In the genomic region with DNA sequence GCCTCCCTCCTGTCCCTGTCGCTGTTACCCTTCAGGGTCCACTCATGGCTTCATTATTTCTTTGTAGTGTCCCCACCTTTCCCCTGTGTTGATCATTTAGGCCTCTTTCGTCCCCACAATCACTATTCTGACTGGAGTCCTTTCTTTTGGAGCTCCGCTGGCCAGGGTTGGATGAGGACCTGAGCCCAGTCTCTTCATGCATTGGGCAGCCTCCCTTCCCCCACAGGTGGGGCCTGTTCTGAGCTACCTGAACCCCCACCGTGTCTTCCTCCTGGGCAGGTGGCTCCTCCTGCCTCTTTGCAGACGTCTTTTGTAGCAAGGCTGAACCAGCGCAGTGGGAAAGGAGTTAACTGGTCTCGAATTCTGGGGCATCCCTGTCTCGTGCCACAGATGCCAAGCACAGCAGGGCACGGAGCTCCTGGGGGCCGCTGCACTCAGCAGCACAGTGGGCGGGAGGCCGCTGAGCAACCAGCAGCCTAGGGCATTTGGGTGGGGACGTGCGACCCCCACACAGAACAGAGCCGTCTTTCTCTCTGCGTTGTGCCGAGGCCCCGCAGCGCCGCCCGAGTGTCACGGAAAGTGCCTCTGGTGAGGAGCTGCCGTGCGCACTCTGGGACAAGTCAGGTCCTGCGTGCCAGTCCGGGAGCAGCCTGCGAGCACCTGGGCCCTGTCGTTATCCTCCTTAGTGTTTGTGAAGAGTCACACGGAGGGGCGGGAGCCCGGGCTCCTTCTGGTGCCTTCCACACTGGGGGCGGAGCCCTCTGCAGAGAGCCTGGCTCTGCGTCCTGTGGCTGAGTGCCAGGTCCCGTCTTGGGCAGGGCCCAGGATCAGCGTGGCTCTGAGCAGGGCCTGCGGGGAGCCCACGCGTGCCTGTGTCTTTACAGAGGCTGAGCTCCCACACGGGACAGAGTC, we compare ENCODE assay signal across 10 cellular contexts.
DNase-seq lines count a peak whose midpoint lies in the region; ATAC-seq, FAIRE-seq and TF ChIP-seq lines count a peak whose summit lies in the region.
"Had no signal": no experiment of that assay in that cellular context is flagged by ENCODE, and none has a peak within 500 bp of the region (broad histone marks: within the 10 kb centered on the region; RNA-seq: fewer than 3 reads in every experiment).

No MANE protein-coding gene starts in this region.

- no peak for TF ChIP-seq POLR2A in GM12892 (IDR thresholded peaks at IDR 0.05; ENCODE audit: low read depth, low read length)

- peak overlapping the region; percentile 87 for H3K27ac Mint-ChIP-seq in activated T-cell treated with anti-CD3 and anti-CD28 coated beads, Interleukin-2, amount 50 U/mL, for 72 hours

- H3K4me1 Mint-ChIP-seq in activated T-cell treated with anti-CD3 and anti-CD28 coated beads, Interleukin-2, amount 50 U/mL, for 72 hours (ENCODE audit: low read depth): peaks cover 67% of the 10 kb centered on the region

- H3K36me3 Mint-ChIP-seq in activated T-cell treated with anti-CD3 and anti-CD28 coated beads, Interleukin-2, amount 50 U/mL, for 72 hours (ENCODE audit: insufficient read depth in 2 of 2): peaks cover 2 to 17% of the 10 kb centered on the region in 2 donors

- no peaks in the 10 kb centered on the region for H3K9me3 Mint-ChIP-seq in activated T-cell treated with anti-CD3 and anti-CD28 coated beads, Interleukin-2, amount 50 U/mL, for 72 hours

- no peak for ATAC-seq in activated T-cell treated with anti-CD3 and anti-CD28 coated beads, Interleukin-2, amount 50 U/mL, for 72 hours (replicated peaks in 1 of 2)
- no peak for ATAC-seq in GM19351 (IDR thresholded peaks at IDR 0.05; ENCODE audit: unreplicated experiment)
- ATAC-seq in HG03045 (IDR thresholded peaks at IDR 0.05; ENCODE audit: unreplicated experiment): no peak

- DNase-seq in activated T-cell treated with anti-CD3 and anti-CD28 coated beads, Interleukin-2, amount 50 U/mL, for 72 hours: no peak
- DNase-seq in activated T-cell treated with anti-CD3 and anti-CD28 coated beads for 4 hours (no peak), astrocyte of the hippocampus (ENCODE audit: low read depth, low spot score) (peak; percentile 66), medulla oblongata (ENCODE audit: extremely low spot score) (peak; percentile 53), ureter (ENCODE audit: low spot score) (peak; percentile 70), GM12892 (ENCODE audit: insufficient read length) (no peak)
- DNase-seq: KBM-7, retina had no signal

- no peaks in the 10 kb centered on the region for H3K27me3 Mint-ChIP-seq in activated T-cell treated with anti-CD3 and anti-CD28 coated beads, Interleukin-2, amount 50 U/mL, for 72 hours (ENCODE audit: low read depth)

- peak overlapping the region; percentile 65 to 74 for H3K4me3 Mint-ChIP-seq in activated T-cell treated with anti-CD3 and anti-CD28 coated beads, Interleukin-2, amount 50 U/mL, for 72 hours

- FAIRE-seq in GM12892 (lab: Jason Lieb, UNC): no peak

Comparison
In these comparisons a context has a peak if more than half of its experiments do, and no peak if none do; other contexts are left out.
1. DNase-seq: peak in astrocyte of the hippocampus (single experiment), medulla oblongata (single experiment) and ureter (single experiment); none in activated T-cell treated with anti-CD3 and anti-CD28 coated beads, Interleukin-2, amount 50 U/mL, for 72 hours (0 of 2), activated T-cell treated with anti-CD3 and anti-CD28 coated beads for 4 hours (single experiment) and GM12892 (single experiment).